In genomic region chr19:16084067-16084685, GRCh38 we compare ENCODE assay signal across 1 cellular context.
TF ChIP-seq lines count a peak whose summit lies in the region.

No MANE protein-coding gene starts in this region.

TF ChIP-seq in HepG2, 621 proteins besides CTCF, POLR2A, EP300 and RAD21:
- TF ChIP-seq MEF2D (CRISPR knock-in tag; IDR thresholded peaks at IDR 0.05) (no peak), FOXP1 (IDR thresholded peaks at IDR 0.05) (no peak), FOXP1 (CRISPR knock-in tag; IDR thresholded peaks at IDR 0.05) (no peak), ZFP91 (CRISPR knock-in tag; IDR thresholded peaks at IDR 0.05; ENCODE audit: borderline replicate concordance) (no peak), THRA (CRISPR knock-in tag; IDR thresholded peaks at IDR 0.05; ENCODE audit: borderline replicate concordance) (no peak), POLR2AphosphoS2 (IDR thresholded peaks at IDR 0.05; ENCODE audit: low read depth, low read length) (0 out of 2 replicates have a peak, but pooled peaks have one; percentile 16)
